In genomic region chr12:4270670-4271432, GRCh38 we compare ENCODE assay signal across 8 cellular contexts. TPM values are rescaled to one million over a fixed set of nuclear protein-coding genes. Genes with fewer than 3 reads are reported as not detected.
DNase-seq lines count a peak whose midpoint lies in the region; ATAC-seq and TF ChIP-seq lines count a peak whose summit lies in the region.

No MANE protein-coding gene starts in this region.

- 2 to 3% methylated on average over 46 to 48 of the region's 48 CpGs for WGBS in heart right ventricle, 2 donors
- WGBS in prostate gland = 2% methylated on average over 45 of the region's 48 CpGs

- H3K4me1 Mint-ChIP-seq in CD4-positive, alpha-beta T cell (ENCODE audit: low read depth) = peaks cover 34% of the 10 kb centered on the region

- no peaks in the 10 kb centered on the region for H3K27me3 ChIP-seq in CD4-positive, alpha-beta T cell (ENCODE audit: control insufficient read depth, insufficient read depth, low read length)
- H3K27me3 ChIP-seq in heart right ventricle (peaks cover 0 to 85% (median 5%) of the 10 kb centered on the region in 7 donors), prostate gland (replicated peaks; ENCODE audit: insufficient read depth) (peaks cover 4% of the 10 kb centered on the region)

- CTCF ChIA-PET in CD4-positive, alpha-beta T cell (lab: Charles Lee) = interaction anchor here (1.0 to 3.8 kb wide), 6 partner anchors 23 to 387 kb away, joined by 3 to 14 read pairs (median 5); no protein-coding TSS in a partner anchor

- TF ChIP-seq POLR2A in prostate gland (IDR thresholded peaks at IDR 0.05) = no peak

- peak overlapping the region; percentile 99 for H3K27ac Mint-ChIP-seq in CD4-positive, alpha-beta T cell

- H3K4me1 ChIP-seq in heart right ventricle (peaks cover 5 to 55% (median 42%) of the 10 kb centered on the region in 9 donors), prostate gland (replicated peaks) (no peaks in the 10 kb centered on the region)

- no peak for ATAC-seq in CD4-positive, alpha-beta T cell (ENCODE audit: poor library complexity)
- peak in 2 of 8 donors; percentile 10 to 15 for ATAC-seq in heart right ventricle
- no peak for ATAC-seq in HG03159 (IDR thresholded peaks at IDR 0.05; ENCODE audit: unreplicated experiment)

- intact Hi-C loops in CD4-positive, alpha-beta T cell (cut with DNase I, micrococcal nuclease) = loop anchor here (10.0 kb wide), 1 partner anchor 306 kb away; no protein-coding TSS in a partner anchor
- intact Hi-C loops in heart right ventricle (cut with DNase I) (loop anchor here in 5 of 10 donors (5.0 to 10.0 kb wide), 4 partner anchors 126 to 386 kb away; no protein-coding TSS in a partner anchor), prostate gland (cut with DNase I) (loop anchor here (5.0 kb wide), 1 partner anchor 399 kb away; the partner anchor contains the start of gene PARP11)

- POLR2A ChIA-PET in CD4-positive, alpha-beta T cell (lab: Charles Lee) = interaction anchor here (0.7 to 10.1 kb wide), 22 partner anchors 20 to 397 kb away, joined by 3 to 113 read pairs (median 6); partner anchors contain the start of gene PARP11

- H3K9me3 ChIP-seq in CD4-positive, alpha-beta T cell (ENCODE audit: control insufficient read depth, low read length) = no peaks in the 10 kb centered on the region
- no peaks in the 10 kb centered on the region for H3K9me3 ChIP-seq in heart right ventricle
- no peaks in the 10 kb centered on the region for H3K9me3 ChIP-seq in prostate gland

- H3K9me3 Mint-ChIP-seq in CD4-positive, alpha-beta T cell = no peaks in the 10 kb centered on the region

- H3K36me3 ChIP-seq in heart right ventricle (no peaks in the 10 kb centered on the region), prostate gland (no peaks in the 10 kb centered on the region)

- no peak for TF ChIP-seq CTCF in CD4-positive, alpha-beta T cell (IDR thresholded peaks at IDR 0.05)
- TF ChIP-seq CTCF in heart right ventricle (IDR thresholded peaks at IDR 0.05) (no peak), prostate gland (IDR thresholded peaks at IDR 0.05) (no peak)

- H3K36me3 Mint-ChIP-seq in CD4-positive, alpha-beta T cell (ENCODE audit: low read depth) = peaks cover 52% of the 10 kb centered on the region

- H3K4me3 ChIP-seq in heart right ventricle = peak overlapping the region; percentile 27 to 95 (median 86)
- H3K4me3 ChIP-seq in prostate gland = peak overlapping the region; percentile 45 to 57

- peak overlapping the region; percentile 99 for H3K27ac ChIP-seq in CD4-positive, alpha-beta T cell (ENCODE audit: low read depth, low read length)
- H3K27ac ChIP-seq in heart right ventricle (peak overlapping the region in 9 of 10 donors; percentile 57 to 98 (median 96)), prostate gland (peak overlapping the region; percentile 62 to 75)

- H3K27me3 Mint-ChIP-seq in CD4-positive, alpha-beta T cell = peaks cover 6% of the 10 kb centered on the region

- peak in 5 of 10 experiments; percentile 16 to 50 (median 20) for DNase-seq in CD4-positive, alpha-beta T cell
- peak; percentile 69 for DNase-seq in LoVo (ENCODE audit: low spot score)
- peak; percentile 52 for DNase-seq in activated naive CD4-positive, alpha-beta T cell treated with Interleukin-2 at 50 U/mL for 16 hours
- peak; percentile 57 to 72 for DNase-seq in heart right ventricle
- DNase-seq in prostate gland (ENCODE audit: low spot score) = no peak
- no peak for DNase-seq in NCI-H345 (lab: John Stamatoyannopoulos, UW)
- DNase-seq in SHP77 (lab: John Stamatoyannopoulos, UW) = no peak

- peak overlapping the region; percentile 96 for H3K4me3 Mint-ChIP-seq in CD4-positive, alpha-beta T cell

RNA-seq across cellular contexts. Expression of gene CCND2, which starts 2.7 kb away (rescaled TPM):
- total RNA-seq in CD4-positive, alpha-beta T cell = 100 to 1,000 TPM; 159 to 163 TPM
- total RNA-seq in heart right ventricle (100 to 1,000 TPM; 176 to 515 (median 381) TPM), prostate gland (10 to 100 TPM; 31.6 to 46.1 TPM)
- polyA plus RNA-seq in heart right ventricle = 10 to 100 TPM; 27.5 to 28.4 TPM

RNA-seq across cellular contexts. Expression of gene TIGAR, which starts 50.2 kb away (rescaled TPM):
- total RNA-seq in CD4-positive, alpha-beta T cell = 1 to 10 TPM; 5.3 to 7.1 TPM
- total RNA-seq in heart right ventricle = 10 to 100 TPM; 10.9 to 15.5 (median 13.7) TPM
- 1 to 10 TPM; 3.7 to 5.4 TPM for polyA plus RNA-seq in heart right ventricle
- 1 to 10 TPM; 1.9 to 6.6 TPM for total RNA-seq in prostate gland

Comparison
In these comparisons a context has a peak if more than half of its experiments do, and no peak if none do; other contexts are left out.
1. DNase-seq: peak in LoVo (single experiment), activated naive CD4-positive, alpha-beta T cell treated with Interleukin-2 at 50 U/mL for 16 hours (single experiment) and heart right ventricle (2 of 2); none in prostate gland (single experiment), NCI-H345 (single experiment) and SHP77 (0 of 2).
2. Peak in every context shown above with its lines, with median percentiles within 50 percentile points of each other: H3K27ac ChIP-seq.